Comparison of ENCODE assay signal across 10 cellular contexts in genomic region chr5:10854526-10855277, GRCh38.
DNase-seq lines count a peak whose midpoint lies in the region; ATAC-seq, FAIRE-seq and TF ChIP-seq lines count a peak whose summit lies in the region.
"Had no signal": no experiment of that assay in that cellular context is flagged by ENCODE, and none has a peak within 500 bp of the region (broad histone marks: within the 10 kb centered on the region; RNA-seq: fewer than 3 reads in every experiment).

No MANE protein-coding gene starts in this region.

- H3K36me3 ChIP-seq in small intestine (ENCODE audit: control insufficient read depth in 2 of 2, insufficient read depth in 2 of 2, low read length in 2 of 2), result no peaks in the 10 kb centered on the region

- no peak for TF ChIP-seq CTCF in HL-60 (IDR thresholded peaks at IDR 0.05; ENCODE audit: insufficient read depth, low read length)

- H3K4me1 Mint-ChIP-seq in stimulated activated effector memory CD8-positive, alpha-beta T cell treated with anti-CD3 and anti-CD28 coated beads, Interleukin-12 subunit alpha, Interleukin-12 subunit beta, amount 100 ng/mL, for 72 hours, result peaks cover 5% of the 10 kb centered on the region
- H3K4me1 Mint-ChIP-seq: activated CD8-positive, alpha-beta memory T cell treated with anti-CD3 and anti-CD28 coated beads, Interleukin-2, amount 10 ng/mL, durations not matched to agents 7 days and 5 days; activated naive CD8-positive, alpha-beta T cell treated with anti-CD3 and anti-CD28 coated beads for 36 hours had no signal

- no peaks in the 10 kb centered on the region for H3K36me3 Mint-ChIP-seq in stimulated activated effector memory CD8-positive, alpha-beta T cell treated with anti-CD3 and anti-CD28 coated beads, Interleukin-12 subunit alpha, Interleukin-12 subunit beta, amount 100 ng/mL, for 72 hours
- H3K36me3 Mint-ChIP-seq: activated CD8-positive, alpha-beta memory T cell treated with anti-CD3 and anti-CD28 coated beads, Interleukin-2, amount 10 ng/mL, durations not matched to agents 7 days and 5 days; activated naive CD8-positive, alpha-beta T cell treated with anti-CD3 and anti-CD28 coated beads for 36 hours had no signal

- no peak overlapping the region for H3K4me3 ChIP-seq in HL-60 (replicated peaks; ENCODE audit: insufficient read depth, low read length)
- no peak overlapping the region for H3K4me3 ChIP-seq in small intestine (ENCODE audit: low read depth in 1 of 2, low read length in 2 of 2)

- H3K27me3 ChIP-seq in HL-60 (ENCODE audit: insufficient read depth, poor library complexity, severe bottlenecking) (no peaks in the 10 kb centered on the region), small intestine (ENCODE audit: control insufficient read depth in 2 of 2, insufficient read depth in 2 of 2, low read length in 2 of 2) (peaks cover 0 to 2% of the 10 kb centered on the region in 2 donors)

- no peak overlapping the region for H3K27ac Mint-ChIP-seq in stimulated activated effector memory CD8-positive, alpha-beta T cell treated with anti-CD3 and anti-CD28 coated beads, Interleukin-12 subunit alpha, Interleukin-12 subunit beta, amount 100 ng/mL, for 72 hours
- H3K27ac Mint-ChIP-seq: activated CD8-positive, alpha-beta memory T cell treated with anti-CD3 and anti-CD28 coated beads, Interleukin-2, amount 10 ng/mL, durations not matched to agents 7 days and 5 days; activated naive CD8-positive, alpha-beta T cell treated with anti-CD3 and anti-CD28 coated beads for 36 hours had no signal

- 60 to 70% (median 67%) methylated on average over 4 of the region's 4 CpGs for WGBS in small intestine, 3 donors

- H3K9me3 ChIP-seq in small intestine (ENCODE audit: control insufficient read depth, low read depth), result no peaks in the 10 kb centered on the region

- peak; percentile 48 to 49 for ATAC-seq in left cardiac atrium
- no peak for ATAC-seq in stimulated activated effector memory CD8-positive, alpha-beta T cell treated with anti-CD3 and anti-CD28 coated beads, Interleukin-12 subunit alpha, Interleukin-12 subunit beta, amount 100 ng/mL, for 72 hours
- ATAC-seq: activated CD8-positive, alpha-beta memory T cell treated with anti-CD3 and anti-CD28 coated beads, Interleukin-2, amount 10 ng/mL, durations not matched to agents 7 days and 5 days had no signal

- H3K4me1 ChIP-seq in small intestine (ENCODE audit: control insufficient read depth in 2 of 2, insufficient read depth in 1 of 2, low read depth in 1 of 2, low read length in 1 of 2), result no peaks in the 10 kb centered on the region

- no peak for FAIRE-seq in small intestine (lab: Jason Lieb, UNC)

- H3K9me3 Mint-ChIP-seq in stimulated activated effector memory CD8-positive, alpha-beta T cell treated with anti-CD3 and anti-CD28 coated beads, Interleukin-12 subunit alpha, Interleukin-12 subunit beta, amount 100 ng/mL, for 72 hours, result no peaks in the 10 kb centered on the region
- H3K9me3 Mint-ChIP-seq: activated naive CD8-positive, alpha-beta T cell treated with anti-CD3 and anti-CD28 coated beads for 36 hours had no signal

- intact Hi-C loops in left cardiac atrium (cut with DNase I), result loop anchor here (10.0 kb wide), 2 partner anchors 160 to 330 kb away; no protein-coding TSS in a partner anchor

- DNase-seq in HL-60 (ENCODE audit: low read depth in 1 of 2, low spot score in 1 of 2) (peak; percentile 82 to 85), SKM-1 (lab: John Stamatoyannopoulos, UW; ENCODE audit: unreplicated experiment) (peak; percentile 81), left cardiac atrium (no peak), small intestine (peak; percentile 3), NCI-H2029 (lab: John Stamatoyannopoulos, UW) (no peak)
- DNase-seq in stimulated activated CD8-positive, alpha-beta memory T cell treated with anti-CD3 and anti-CD28 coated beads, Interleukin-4, amount 100 ng/mL, for 48 hours, result no peak
- DNase-seq in stimulated activated effector memory CD8-positive, alpha-beta T cell treated with anti-CD3 and anti-CD28 coated beads, Interleukin-12 subunit alpha, Interleukin-12 subunit beta, amount 100 ng/mL, for 72 hours (ENCODE audit: low spot score in 2 of 2), result no peak
- DNase-seq: activated CD8-positive, alpha-beta memory T cell treated with anti-CD3 and anti-CD28 coated beads, Interleukin-2, amount 10 ng/mL, durations not matched to agents 7 days and 5 days; activated naive CD8-positive, alpha-beta T cell treated with anti-CD3 and anti-CD28 coated beads for 36 hours; NCI-H2081 had no signal

- H3K27ac ChIP-seq in HL-60 (replicated peaks), result no peak overlapping the region
- no peak overlapping the region for H3K27ac ChIP-seq in small intestine (ENCODE audit: low read depth in 1 of 2, low read length in 1 of 2)

- H3K4me3 Mint-ChIP-seq in stimulated activated effector memory CD8-positive, alpha-beta T cell treated with anti-CD3 and anti-CD28 coated beads, Interleukin-12 subunit alpha, Interleukin-12 subunit beta, amount 100 ng/mL, for 72 hours, result no peak overlapping the region
- H3K4me3 Mint-ChIP-seq: activated CD8-positive, alpha-beta memory T cell treated with anti-CD3 and anti-CD28 coated beads, Interleukin-2, amount 10 ng/mL, durations not matched to agents 7 days and 5 days; activated naive CD8-positive, alpha-beta T cell treated with anti-CD3 and anti-CD28 coated beads for 36 hours had no signal

Comparison
In these comparisons a context has a peak if more than half of its experiments do, and no peak if none do; other contexts are left out.
1. DNase-seq: peak in HL-60 (2 of 2), SKM-1 (single experiment) and small intestine (single experiment); none in left cardiac atrium (single experiment), stimulated activated CD8-positive, alpha-beta memory T cell treated with anti-CD3 and anti-CD28 coated beads, Interleukin-4, amount 100 ng/mL, for 48 hours (single experiment), stimulated activated effector memory CD8-positive, alpha-beta T cell treated with anti-CD3 and anti-CD28 coated beads, Interleukin-12 subunit alpha, Interleukin-12 subunit beta, amount 100 ng/mL, for 72 hours (0 of 2) and NCI-H2029 (single experiment).